Comparison of ENCODE assay signal across 12 cellular contexts in genomic region chr6:2951723-2952122, GRCh38. TPM values are rescaled to one million over a fixed set of nuclear protein-coding genes. Genes with fewer than 3 reads are reported as not detected.
DNase-seq lines count a peak whose midpoint lies in the region; ATAC-seq and TF ChIP-seq lines count a peak whose summit lies in the region.
"Had no signal": no experiment of that assay in that cellular context is flagged by ENCODE, and none has a peak within 500 bp of the region (broad histone marks: within the 10 kb centered on the region; RNA-seq: fewer than 3 reads in every experiment).

No MANE protein-coding gene starts in this region.

- H3K9me3 Mint-ChIP-seq in endothelial cell (ENCODE audit: unreplicated experiment): no peaks in the 10 kb centered on the region

- ATAC-seq in mucosa of descending colon: peak; percentile 5

- peak overlapping the region; percentile 75 for H3K4me2 ChIP-seq in OCI-LY3 (ENCODE audit: low read length)

- H3K4me1 ChIP-seq in OCI-LY3 (ENCODE audit: low read length): peaks cover 25% of the 10 kb centered on the region
- H3K4me1 ChIP-seq in mucosa of descending colon (ENCODE audit: low read depth): peaks cover 7% of the 10 kb centered on the region
- H3K4me1 ChIP-seq in testis: peaks cover 6% of the 10 kb centered on the region
- H3K4me1 ChIP-seq: SJCRH30 had no signal

- H3K27ac Mint-ChIP-seq in endothelial cell (ENCODE audit: unreplicated experiment): no peak overlapping the region

- H3K27me3 Mint-ChIP-seq in endothelial cell (ENCODE audit: unreplicated experiment): peaks cover 2% of the 10 kb centered on the region
- H3K27me3 Mint-ChIP-seq: activated CD4-positive, alpha-beta T cell treated with anti-CD3 and anti-CD28 coated beads for 36 hours had no signal

- intact Hi-C loops in mucosa of descending colon (cut with DNase I, micrococcal nuclease) (loop anchor here (2.0 kb wide), 1 partner anchor 37 kb away; no protein-coding TSS in a partner anchor), testis (cut with DNase I; ENCODE audit: low total_unique reads) (no loop called here)

- H3K27ac ChIP-seq in OCI-LY3 (ENCODE audit: low read length) (no peak overlapping the region), coronary artery (peak overlapping the region; percentile 44 to 66), testis (peak overlapping the region in 1 of 2 donors; percentile 73)
- H3K27ac ChIP-seq: SJCRH30 had no signal

- no peak for TF ChIP-seq POLR2A in testis (IDR thresholded peaks at IDR 0.05)

- peaks cover 52% of the 10 kb centered on the region for H3K36me3 Mint-ChIP-seq in endothelial cell (ENCODE audit: low read depth, unreplicated experiment)

- WGBS in testis, 2 donors: 63 to 77% methylated on average over 8 of the region's 8 CpGs

- no peak overlapping the region for H3K4me3 Mint-ChIP-seq in endothelial cell (ENCODE audit: unreplicated experiment)

- TF ChIP-seq CTCF in OCI-LY3 (IDR thresholded peaks at IDR 0.05; ENCODE audit: low read depth, low read length): no peak
- no peak for TF ChIP-seq CTCF in coronary artery (IDR thresholded peaks at IDR 0.05)
- TF ChIP-seq CTCF in mucosa of descending colon (IDR thresholded peaks at IDR 0.05): no peak
- no peak for TF ChIP-seq CTCF in testis (IDR thresholded peaks at IDR 0.05)
- no peak for TF ChIP-seq CTCF in endothelial cell (IDR thresholded peaks at IDR 0.05; ENCODE audit: unreplicated experiment)

- no peaks in the 10 kb centered on the region for H3K36me3 ChIP-seq in OCI-LY3 (replicated peaks; ENCODE audit: low read depth, low read length)
- peaks cover 6% of the 10 kb centered on the region for H3K36me3 ChIP-seq in mucosa of descending colon (ENCODE audit: low read depth)
- H3K36me3 ChIP-seq in testis (ENCODE audit: low read depth, missing control alignments): no peaks in the 10 kb centered on the region

- H3K27me3 ChIP-seq in OCI-LY3 (ENCODE audit: low read depth, low read length): no peaks in the 10 kb centered on the region
- no peaks in the 10 kb centered on the region for H3K27me3 ChIP-seq in testis
- H3K27me3 ChIP-seq: SJCRH30 had no signal

- peak overlapping the region; percentile 65 for H3K4me3 ChIP-seq in OCI-LY3 (ENCODE audit: low read length)
- no peak overlapping the region for H3K4me3 ChIP-seq in coronary artery
- no peak overlapping the region for H3K4me3 ChIP-seq in mucosa of descending colon
- no peak overlapping the region for H3K4me3 ChIP-seq in testis
- H3K4me3 ChIP-seq: SJCRH30 had no signal

- peaks cover 17% of the 10 kb centered on the region for H3K4me1 Mint-ChIP-seq in endothelial cell (ENCODE audit: unreplicated experiment)

- H4K20me1 ChIP-seq in OCI-LY3 (ENCODE audit: insufficient read depth, low read length): no peaks in the 10 kb centered on the region

- H3K9ac ChIP-seq in OCI-LY3 (ENCODE audit: low read length): peak overlapping the region; percentile 43; the same call in 1 of the 2 replicates

- DNase-seq in coronary artery (ENCODE audit: low spot score): no peak
- peak in 1 of 3 donors; percentile 36 for DNase-seq in mucosa of descending colon
- peak; percentile 28 for DNase-seq in testis
- no peak for DNase-seq in DMS53 (lab: John Stamatoyannopoulos, UW)
- no peak for DNase-seq in endothelial cell (ENCODE audit: low spot score)
- DNase-seq in NCI-H2081 treated with DMSO at 0.1 percent for 48 hours (lab: John Stamatoyannopoulos, UW): no peak
- DNase-seq: DMS 273 treated with DMSO at 0.1 percent for 48 hours, Karpas-422, NCI-H226, SJCRH30 had no signal

- H3K9me3 ChIP-seq in OCI-LY3 (ENCODE audit: insufficient read depth, low read length) (no peaks in the 10 kb centered on the region), mucosa of descending colon (no peaks in the 10 kb centered on the region), testis (no peaks in the 10 kb centered on the region)
- H3K9me3 ChIP-seq: SJCRH30 had no signal

- H3K79me2 ChIP-seq in OCI-LY3 (ENCODE audit: low read length): no peaks in the 10 kb centered on the region

- peak overlapping the region; percentile 43; the same call in 1 of the 2 replicates for H2AFZ ChIP-seq in OCI-LY3 (ENCODE audit: low read depth, low read length)

RNA-seq across cellular contexts. Expression of gene SERPINB6, which starts 19.6 kb away (rescaled TPM):
- total RNA-seq in mucosa of descending colon (100 to 1,000 TPM; 134 to 147 (median 142) TPM), testis (100 to 1,000 TPM; 203 to 281 TPM), endothelial cell (ENCODE audit: unreplicated experiment) (186 TPM)
- 348 TPM for polyA plus RNA-seq in testis (ENCODE audit: insufficient read depth, low read depth, low replicate concordance)

RNA-seq across cellular contexts. Expression of gene NQO2, which starts 48.0 kb away (rescaled TPM):
- 10 to 100 TPM; 13.4 to 24.1 (median 23.2) TPM for total RNA-seq in mucosa of descending colon
- total RNA-seq in testis: 10 to 100 TPM in 1 of 2 donors, 1 to 10 TPM in 1; 9.5 to 16.8 TPM
- polyA plus RNA-seq in testis (ENCODE audit: insufficient read depth, low read depth, low replicate concordance): 35.6 TPM
- 58.8 TPM for total RNA-seq in endothelial cell (ENCODE audit: unreplicated experiment)

RNA-seq across cellular contexts. Expression of gene SERPINB9, which starts 48.6 kb away (rescaled TPM):
- total RNA-seq in mucosa of descending colon: 1 to 10 TPM; 3.7 to 6.4 (median 4.2) TPM
- total RNA-seq in testis: 10 to 100 TPM; 33.9 to 60.0 TPM
- 19.1 TPM for polyA plus RNA-seq in testis (ENCODE audit: insufficient read depth, low read depth, low replicate concordance)
- 23.0 TPM for total RNA-seq in endothelial cell (ENCODE audit: unreplicated experiment)
